In genomic region chr17:71936977-71937376, GRCh38 we compare ENCODE assay signal across 15 cellular contexts.
A peak's percentile ranks its signal among the peaks of the same experiment; 100 is the strongest.
DNase-seq lines count a peak whose midpoint lies in the region; ATAC-seq and TF ChIP-seq lines count a peak whose summit lies in the region.
"Had no signal": no experiment of that assay in that cellular context is flagged by ENCODE, and none has a peak within 500 bp of the region (broad histone marks: within the 10 kb centered on the region; RNA-seq: fewer than 3 reads in every experiment).

No MANE protein-coding gene starts in this region.

- H3K27ac Mint-ChIP-seq in activated naive CD4-positive, alpha-beta T cell treated with anti-CD3 and anti-CD28 coated beads, Interleukin-2, amount 10 ng/mL, durations not matched to agents 7 days and 5 days, result no peak overlapping the region

- no peak overlapping the region for H3K4me3 Mint-ChIP-seq in activated naive CD4-positive, alpha-beta T cell treated with anti-CD3 and anti-CD28 coated beads, Interleukin-2, amount 10 ng/mL, durations not matched to agents 7 days and 5 days

- H3K27me3 ChIP-seq in HCT116 (ENCODE audit: insufficient read depth, low read length), result no peaks in the 10 kb centered on the region
- no peaks in the 10 kb centered on the region for H3K27me3 ChIP-seq in PC-9 (ENCODE audit: insufficient read depth, low read depth)
- no peaks in the 10 kb centered on the region for H3K27me3 ChIP-seq in tibial artery
- H3K27me3 ChIP-seq: MG63 had no signal

- RAD21 ChIA-PET in HCT116 (lab: Charles Lee; ENCODE audit: low non-redundant PET in 1 of 2, low total read pairs in 2 of 2, uncharacterized antibody in 2 of 2, unreplicated experiment in 2 of 2), result no interaction called here

- H3K27ac ChIP-seq in HCT116 (ENCODE audit: low read depth, low read length), result no peak overlapping the region
- peak overlapping the region; percentile 55 for H3K27ac ChIP-seq in PC-9
- H3K27ac ChIP-seq in tibial artery, result peak overlapping the region; percentile 6 to 70
- H3K27ac ChIP-seq: KMS-11 had no signal

- intact Hi-C loops in HCT116 (cut with micrococcal nuclease), result no loop called here
- intact Hi-C loops in PC-9 (cut with micrococcal nuclease; ENCODE audit: unreplicated experiment), result loop anchor here (2.0 to 5.0 kb wide), 2 partner anchors 35 to 304 kb away; no protein-coding TSS in a partner anchor
- intact Hi-C loops in tibial artery (cut with DNase I; ENCODE audit: low total_unique reads), result no loop called here

- TF ChIP-seq RAD21 in HCT116 (IDR thresholded peaks at IDR 0.05; ENCODE audit: low read depth), result 0 out of 2 replicates have a peak, but pooled peaks have one; percentile 2

- 0 out of 4 replicates have a peak overlapping the region, but pooled peaks of 1 of the 2 experiments have one; percentile 10 for H3K4me3 ChIP-seq in HCT116 (replicated peaks in 1 of 2; ENCODE audit: low read depth in 1 of 2, low read length in 2 of 2)
- no peak overlapping the region for H3K4me3 ChIP-seq in PC-9
- H3K4me3 ChIP-seq in tibial artery, result no peak overlapping the region
- H3K4me3 ChIP-seq: MG63 had no signal

- TF ChIP-seq CTCF in HCT116 (IDR thresholded peaks at IDR 0.05 in 2 of 3, conservative IDR thresholded peaks at IDR 0.05 in 1 of 3; ENCODE audit: borderline replicate concordance in 1 of 3, insufficient read depth in 1 of 3, low read depth in 2 of 3, low read length in 2 of 3) (no peak), PC-9 (conservative IDR thresholded peaks at IDR 0.05) (no peak), tibial artery (IDR thresholded peaks at IDR 0.05) (no peak)

- ATAC-seq in HCT116 (peak; percentile 62), esophagus mucosa (peak; percentile 88), GM18870 (IDR thresholded peaks at IDR 0.05; ENCODE audit: unreplicated experiment) (no peak)
- ATAC-seq: Right ventricle myocardium inferior had no signal

- DNase-seq in HCT116 (ENCODE audit: low read depth, low spot score) (peak; percentile 38), PC-9 (peak; percentile 73 to 86), tibial artery (no peak), HuH-7 (ENCODE audit: low spot score) (no peak)
- DNase-seq in activated naive CD4-positive, alpha-beta T cell treated with anti-CD3 and anti-CD28 coated beads, Interleukin-2, amount 10 ng/mL, durations not matched to agents 7 days and 5 days, result no peak
- DNase-seq: COR-L47, MG63, NCI-H1092 treated with DMSO at 0.1 percent for 48 hours, NCI-H1694 treated with DMSO at 0.1 percent for 48 hours, NCI-H2171, NCI-H446 treated with DMSO at 0.1 percent for 48 hours had no signal

- H3K9me3 Mint-ChIP-seq in activated naive CD4-positive, alpha-beta T cell treated with anti-CD3 and anti-CD28 coated beads, Interleukin-2, amount 10 ng/mL, durations not matched to agents 7 days and 5 days, result peaks cover 3% of the 10 kb centered on the region

- POLR2A ChIA-PET in HCT116 (lab: Charles Lee) (no interaction called here), PC-9 (lab: Charles Lee; ENCODE audit: unreplicated experiment) (no interaction called here)

- no peaks in the 10 kb centered on the region for H3K36me3 ChIP-seq in HCT116 (ENCODE audit: control insufficient read depth in 1 of 2, insufficient read depth in 2 of 2, low read length in 2 of 2)
- no peaks in the 10 kb centered on the region for H3K36me3 ChIP-seq in PC-9 (ENCODE audit: low read depth)
- H3K36me3 ChIP-seq in tibial artery, result no peaks in the 10 kb centered on the region
- H3K36me3 ChIP-seq: MG63 had no signal

- CTCF ChIA-PET in HCT116 (lab: Charles Lee), result no interaction called here
- CTCF ChIA-PET in PC-9 (lab: Charles Lee), result no interaction called here
- CTCF ChIA-PET in activated naive CD4-positive, alpha-beta T cell treated with anti-CD3 and anti-CD28 coated beads, Interleukin-2, amount 10 ng/mL, durations not matched to agents 7 days and 5 days (lab: Charles Lee), result no interaction called here

- H2AFZ ChIP-seq in HCT116 (ENCODE audit: low read depth, low read length, poor library complexity, severe bottlenecking), result peak overlapping the region; percentile 20
- peak overlapping the region; percentile 72; the same call in 1 of the 2 replicates for H2AFZ ChIP-seq in PC-9

- no peaks in the 10 kb centered on the region for H3K9me3 ChIP-seq in HCT116 (ENCODE audit: control insufficient read depth in 1 of 2, insufficient read depth in 1 of 2, low read depth in 1 of 2, low read length in 2 of 2)
- H3K9me3 ChIP-seq in PC-9 (ENCODE audit: insufficient read depth, low read depth), result 0 out of 2 replicates have a peak, but pooled peaks cover 5% of the 10 kb centered on the region
- no peaks in the 10 kb centered on the region for H3K9me3 ChIP-seq in tibial artery
- H3K9me3 ChIP-seq: MG63 had no signal

- H3K4me1 ChIP-seq in HCT116 (ENCODE audit: control insufficient read depth in 1 of 2, insufficient read depth in 2 of 2, low read length in 2 of 2) (peaks cover 0 to 24% of the 10 kb centered on the region in 2 experiments; a peak in 2 of 4 replicates), PC-9 (replicated peaks; ENCODE audit: insufficient read depth) (peaks cover 34% of the 10 kb centered on the region), tibial artery (peaks cover 0 to 33% (median 3%) of the 10 kb centered on the region in 4 donors)

- no peaks in the 10 kb centered on the region for H3K36me3 Mint-ChIP-seq in activated naive CD4-positive, alpha-beta T cell treated with anti-CD3 and anti-CD28 coated beads, Interleukin-2, amount 10 ng/mL, durations not matched to agents 7 days and 5 days

- BruUV-seq in HCT116 (replicated peaks; lab: Mats Ljungman, UMichigan), result no TSS peak
- no TSS peak for BruUV-seq in PC-9 (replicated peaks; lab: Mats Ljungman, UMichigan)

- H3K9me2 ChIP-seq in HCT116 (ENCODE audit: insufficient read depth), result no peaks in the 10 kb centered on the region
- no peaks in the 10 kb centered on the region for H3K9me2 ChIP-seq in PC-9 (ENCODE audit: insufficient read depth)

- peaks cover 10% of the 10 kb centered on the region; the same call in 1 of the 2 replicates for H3F3A ChIP-seq in PC-9 (ENCODE audit: insufficient read depth, low read depth)

- H3K27me3 Mint-ChIP-seq in activated naive CD4-positive, alpha-beta T cell treated with anti-CD3 and anti-CD28 coated beads, Interleukin-2, amount 10 ng/mL, durations not matched to agents 7 days and 5 days, result no peaks in the 10 kb centered on the region

- H4K20me1 ChIP-seq in HCT116 (ENCODE audit: insufficient read depth), result no peaks in the 10 kb centered on the region
- no peaks in the 10 kb centered on the region for H4K20me1 ChIP-seq in PC-9 (ENCODE audit: insufficient read depth)

- H3K79me2 ChIP-seq in HCT116 (ENCODE audit: insufficient read depth, low read length) (no peaks in the 10 kb centered on the region), PC-9 (ENCODE audit: low read depth) (no peaks in the 10 kb centered on the region)

- no peak for TF ChIP-seq POLR2A in HCT116 (IDR thresholded peaks at IDR 0.05; ENCODE audit: borderline replicate concordance, extremely low read depth, insufficient read depth, insufficient read length)

- H3K4me2 ChIP-seq in HCT116 (ENCODE audit: low read length) (peak overlapping the region; percentile 53), PC-9 (peak overlapping the region; percentile 62)
- H3K4me2 ChIP-seq: KMS-11 had no signal

- H3K9ac ChIP-seq in HCT116 (ENCODE audit: low read length), result no peak overlapping the region
- H3K9ac ChIP-seq: KMS-11 had no signal

- H3K4me1 Mint-ChIP-seq in activated naive CD4-positive, alpha-beta T cell treated with anti-CD3 and anti-CD28 coated beads, Interleukin-2, amount 10 ng/mL, durations not matched to agents 7 days and 5 days, result no peaks in the 10 kb centered on the region

TF ChIP-seq in HCT116, 20 proteins besides CTCF, POLR2A, EP300 and RAD21:
- TF ChIP-seq CEBPB (IDR thresholded peaks at IDR 0.05; ENCODE audit: low read depth) (no peak), CBX3 (IDR thresholded peaks at IDR 0.05; ENCODE audit: low read depth) (peak; percentile 87; the same call in 1 of the 2 replicates), JUND (IDR thresholded peaks at IDR 0.05) (peak; percentile 73), SP1 (IDR thresholded peaks at IDR 0.05; ENCODE audit: low read depth) (peak; percentile 79), POLR2AphosphoS5 (IDR thresholded peaks at IDR 0.05; ENCODE audit: low read depth, low read length) (0 out of 2 replicates have a peak, but pooled peaks have one; percentile 18), FOSL1 (IDR thresholded peaks at IDR 0.05; ENCODE audit: low read depth) (peak; percentile 79), SIN3A (IDR thresholded peaks at IDR 0.05; ENCODE audit: low read depth) (no peak), YY1 (IDR thresholded peaks at IDR 0.05; ENCODE audit: extremely low read depth, insufficient replicate concordance, low read depth, low read length) (peak; percentile 58), MAX (IDR thresholded peaks at IDR 0.05) (0 out of 2 replicates have a peak, but pooled peaks have one; percentile 43)
TF ChIP-seq in HCT116: peak in this region for 7.

Comparison
In these comparisons a context has a peak if more than half of its experiments do, and no peak if none do; other contexts are left out.
1. DNase-seq: peak in HCT116 (single experiment) and PC-9 (2 of 2); none in tibial artery (0 of 2), activated naive CD4-positive, alpha-beta T cell treated with anti-CD3 and anti-CD28 coated beads, Interleukin-2, amount 10 ng/mL, durations not matched to agents 7 days and 5 days (single experiment) and HuH-7 (single experiment).